In the genomic region with DNA sequence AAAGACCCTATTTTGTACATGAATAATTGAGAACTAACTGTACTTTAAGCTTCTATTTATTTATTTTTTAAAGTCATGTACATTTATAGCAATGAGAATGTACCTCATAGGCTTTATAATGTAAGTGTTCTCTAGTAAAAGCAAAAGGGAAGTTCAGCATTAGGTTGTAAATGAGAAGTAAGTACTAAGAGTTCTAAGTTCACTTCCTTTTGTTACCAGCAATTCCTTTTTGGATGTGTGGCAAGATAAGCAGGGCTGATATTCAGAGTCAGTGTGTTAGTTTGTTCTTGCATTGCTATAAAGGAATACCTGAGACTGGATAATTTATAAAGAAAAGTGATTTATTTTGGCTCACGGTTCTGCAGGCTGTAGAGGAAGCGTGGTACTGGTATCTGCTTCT, we compare ENCODE assay signal across 25 cellular contexts. TPM values are rescaled to one million over a fixed set of nuclear protein-coding genes. Genes with fewer than 3 reads are reported as not detected.
DNase-seq lines count a peak whose midpoint lies in the region; ATAC-seq and TF ChIP-seq lines count a peak whose summit lies in the region.
"Had no signal": no experiment of that assay in that cellular context is flagged by ENCODE, and none has a peak within 500 bp of the region (broad histone marks: within the 10 kb centered on the region; RNA-seq: fewer than 3 reads in every experiment).

No MANE protein-coding gene starts in this region.

- no peak for TF ChIP-seq CTCF in BE2C (IDR thresholded peaks at IDR 0.05; ENCODE audit: low read depth, low read length)

- peaks cover 4 to 22% (median 11%) of the 10 kb centered on the region in 7 donors for H3K9me3 Mint-ChIP-seq in naive B cell

- no peak overlapping the region for H3K4me3 ChIP-seq in BE2C (ENCODE audit: low read depth, low read length)
- H3K4me3 ChIP-seq: ascending aorta, left lung, Peyer's patch, vagina had no signal

- DNase-seq in CMK (ENCODE audit: low read depth): peak; percentile 3
- DNase-seq in NOMO-1 treated with DMSO at 0.1 percent for 48 hours (lab: John Stamatoyannopoulos, UW; ENCODE audit: unreplicated experiment): peak; percentile 90
- DNase-seq in naive B cell: no peak
- no peak for DNase-seq in anterior cingulate cortex (lab: John Stamatoyannopoulos, UW)
- DNase-seq in stimulated activated naive CD4-positive, alpha-beta T cell (lab: John Stamatoyannopoulos, UW): no peak
- DNase-seq in BE2C: no peak
- DNase-seq in NCI-H2107 treated with DMSO at 0.1 percent for 48 hours (lab: John Stamatoyannopoulos, UW; ENCODE audit: unreplicated experiment): no peak
- DNase-seq: activated CD4-positive, alpha-beta T cell treated with anti-CD3 and anti-CD28 coated beads for 1 hour; activated CD8-positive, alpha-beta memory T cell treated with anti-CD3 and anti-CD28 coated beads for 24 hours; activated naive CD4-positive, alpha-beta T cell treated with anti-CD3 and anti-CD28 coated beads, Interleukin-2, amount 50 U/mL, for 16 hours; activated T-cell treated with anti-CD3 and anti-CD28 coated beads, Interleukin-2, amount 50 U/mL, for 72 hours; DMS 273 treated with DMSO at 0.1 percent for 48 hours; effector memory CD4-positive, alpha-beta T cell; head of caudate nucleus; left lung; NCI-H1694; NCI-H226; Peyer's patch; T-helper 9 cell had no signal

- no peaks in the 10 kb centered on the region for H3K36me3 ChIP-seq in BE2C
- H3K36me3 ChIP-seq: ascending aorta, left lung, neutrophil, Peyer's patch, vagina had no signal

- peak overlapping the region in 2 of 6 donors; percentile 4 to 19 for H3K27ac Mint-ChIP-seq in naive B cell
- H3K27ac Mint-ChIP-seq: activated T-cell treated with anti-CD3 and anti-CD28 coated beads, Interleukin-2, amount 50 U/mL, for 72 hours had no signal

- ATAC-seq in naive B cell (ENCODE audit: low read depth in 2 of 2): peak; percentile 41 to 74
- ATAC-seq: activated T-cell treated with anti-CD3 and anti-CD28 coated beads, Interleukin-2, amount 50 U/mL, for 72 hours; left lung had no signal

- H3K36me3 Mint-ChIP-seq in naive B cell: peaks cover 0 to 4% of the 10 kb centered on the region in 2 donors

- H3K9me3 ChIP-seq in BE2C: no peaks in the 10 kb centered on the region
- H3K9me3 ChIP-seq: ascending aorta, neutrophil, Peyer's patch, vagina had no signal

- peak overlapping the region in 3 of 8 donors; percentile 14 to 79 (median 37) for H3K4me3 Mint-ChIP-seq in naive B cell
- H3K4me3 Mint-ChIP-seq: activated T-cell treated with anti-CD3 and anti-CD28 coated beads, Interleukin-2, amount 50 U/mL, for 72 hours; central memory CD8-positive, alpha-beta T cell had no signal

- peak overlapping the region; percentile 50 for H3K27ac ChIP-seq in cingulate gyrus (ENCODE audit: low read depth, low read length)
- H3K27ac ChIP-seq: ascending aorta, C4-2B, left lung, neutrophil, vagina had no signal

- H3K27me3 Mint-ChIP-seq in naive B cell: no peaks in the 10 kb centered on the region
- H3K27me3 Mint-ChIP-seq: central memory CD8-positive, alpha-beta T cell had no signal

- peaks cover 10 to 28% (median 15%) of the 10 kb centered on the region in 3 donors for H3K4me1 Mint-ChIP-seq in naive B cell
- H3K4me1 Mint-ChIP-seq: central memory CD8-positive, alpha-beta T cell had no signal

- H3K27me3 ChIP-seq in BE2C: no peaks in the 10 kb centered on the region
- H3K27me3 ChIP-seq: ascending aorta, left lung, neutrophil, Peyer's patch, vagina had no signal

- no peaks in the 10 kb centered on the region for H3K4me1 ChIP-seq in BE2C
- H3K4me1 ChIP-seq: left lung, Peyer's patch, vagina had no signal

RNA-seq across cellular contexts. Expression of a gene that starts 54.0 kb away (rescaled TPM):
- polyA plus RNA-seq in naive B cell (ENCODE audit: low read depth in 6 of 6): 1 to 10 TPM in 5 of 6 donors, not detected in 1; 1.3 to 7.9 (median 3.5) TPM
- 0.25 TPM for polyA plus RNA-seq in BE2C (2012; ENCODE audit: insufficient read depth, insufficient read length, low read depth)

Comparison
In these comparisons a context has a peak if more than half of its experiments do, and no peak if none do; other contexts are left out.
1. DNase-seq: peak in CMK (single experiment) and NOMO-1 treated with DMSO at 0.1 percent for 48 hours (single experiment); none in naive B cell (single experiment), anterior cingulate cortex (0 of 58), stimulated activated naive CD4-positive, alpha-beta T cell (0 of 6), BE2C (single experiment) and NCI-H2107 treated with DMSO at 0.1 percent for 48 hours (single experiment).